Comparison of ENCODE assay signal across 8 cellular contexts in the genomic region with DNA sequence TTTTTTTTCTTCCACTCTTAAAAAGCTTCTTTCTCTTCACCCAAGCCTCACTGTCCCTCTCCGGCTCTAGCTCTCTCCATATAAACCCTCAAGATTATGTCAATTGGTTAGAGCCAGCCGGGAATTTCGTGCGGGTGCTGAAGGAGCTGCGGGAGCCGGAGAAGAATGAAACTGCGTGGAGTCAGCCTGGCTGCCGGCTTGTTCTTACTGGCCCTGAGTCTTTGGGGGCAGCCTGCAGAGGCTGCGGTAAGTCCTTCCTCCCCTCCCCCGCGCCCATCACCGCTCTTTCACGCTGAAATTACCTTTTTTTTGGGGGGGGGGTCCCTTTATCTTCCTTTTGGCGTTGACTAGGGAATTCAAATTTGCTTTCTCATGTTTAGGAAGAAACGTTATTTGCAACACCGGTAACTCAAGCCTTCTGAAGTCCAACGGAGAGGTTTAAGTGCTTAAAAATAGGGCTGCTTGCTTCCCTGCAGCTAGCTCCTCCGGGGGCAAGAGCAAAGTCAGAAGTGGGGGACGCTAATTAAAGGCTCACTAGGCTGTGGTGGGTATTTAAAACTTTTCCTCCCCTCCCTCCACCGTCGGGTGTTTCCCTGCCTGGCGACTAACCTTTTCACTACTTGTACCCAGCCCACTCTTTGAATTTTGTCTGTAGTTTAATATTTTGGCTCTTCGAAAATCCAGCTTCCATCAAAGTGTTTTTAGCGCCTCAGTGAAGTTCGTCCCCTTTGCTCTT. TPM values are rescaled to one million over a fixed set of nuclear protein-coding genes. Genes with fewer than 3 reads are reported as not detected.
DNase-seq lines count a peak whose midpoint lies in the region; ATAC-seq and TF ChIP-seq lines count a peak whose summit lies in the region.

No MANE protein-coding gene starts in this region.

- intact Hi-C loops in A673 (cut with micrococcal nuclease; ENCODE audit: unreplicated experiment) = no loop called here

- CTCF ChIA-PET in A673 (lab: Charles Lee) = no interaction called here

- POLR2A ChIA-PET in A673 (lab: Charles Lee; ENCODE audit: low non-redundant PET) = no interaction called here

- H3K9ac ChIP-seq in HUES48 (ENCODE audit: low read depth, low read length) = peak overlapping the region; percentile 77

- peak overlapping the region; percentile 33 for H3K4me3 ChIP-seq in A673 (ENCODE audit: low read depth, low read length, poor library complexity, severe bottlenecking)
- H3K4me3 ChIP-seq in HUES48 (ENCODE audit: low read depth, low read length) = peak overlapping the region; percentile 82
- H3K4me3 ChIP-seq in lung = peak overlapping the region; percentile 45

- H3K36me3 Mint-ChIP-seq in chondrocyte (ENCODE audit: low read depth) = peaks cover 4% of the 10 kb centered on the region

- 2 to 13% methylated on average over 20 to 25 of the region's 25 CpGs for WGBS in lung, 2 donors

- H3K27ac ChIP-seq in A673 (ENCODE audit: low read depth, low read length, poor library complexity, severe bottlenecking) = no peak overlapping the region
- peak overlapping the region; percentile 89 for H3K27ac ChIP-seq in HUES48 (ENCODE audit: low read depth, low read length)
- peak overlapping the region in 1 of 2 donors; percentile 66 for H3K27ac ChIP-seq in lung (ENCODE audit: low read depth in 1 of 2, low read length in 1 of 2)

- no peak for TF ChIP-seq CTCF in A673 (conservative IDR thresholded peaks at IDR 0.05; ENCODE audit: low read depth, low read length)
- no peak for TF ChIP-seq CTCF in chondrocyte (IDR thresholded peaks at IDR 0.05)
- TF ChIP-seq CTCF in lung (IDR thresholded peaks at IDR 0.05; ENCODE audit: control extremely low read depth, extremely low read depth) = no peak

- DNase-seq in A673 (ENCODE audit: low spot score) = peak; percentile 1
- no peak for DNase-seq in chondrocyte (ENCODE audit: low spot score)
- DNase-seq in lung (ENCODE audit: low spot score) = no peak
- no peak for DNase-seq in NCI-H2081 treated with DMSO at 0.1 percent for 48 hours (lab: John Stamatoyannopoulos, UW)
- DNase-seq in MV-4-11 (lab: John Stamatoyannopoulos, UW) = no peak
- DNase-seq in GM19240 (ENCODE audit: insufficient read length, low spot score) = no peak

- H3K27me3 Mint-ChIP-seq in chondrocyte (ENCODE audit: low read depth) = no peaks in the 10 kb centered on the region

- H3K9me3 Mint-ChIP-seq in chondrocyte (ENCODE audit: low read depth) = peaks cover 6% of the 10 kb centered on the region

- peaks cover 61% of the 10 kb centered on the region for H3K4me1 Mint-ChIP-seq in chondrocyte (ENCODE audit: low read depth)

- H3K27me3 ChIP-seq in A673 (replicated peaks; ENCODE audit: insufficient read depth, low read depth, low read length, poor library complexity) (peaks cover 55% of the 10 kb centered on the region), HUES48 (ENCODE audit: control insufficient read depth, insufficient read depth, low read length) (peaks cover 21% of the 10 kb centered on the region), lung (ENCODE audit: control insufficient read depth, insufficient read depth) (no peaks in the 10 kb centered on the region)

- peak overlapping the region; percentile 90 for H3K4me3 Mint-ChIP-seq in chondrocyte (ENCODE audit: unreplicated experiment)

- H3K27ac Mint-ChIP-seq in chondrocyte (ENCODE audit: unreplicated experiment) = peak overlapping the region; percentile 91

- H3K9me3 ChIP-seq in A673 (ENCODE audit: low read depth, low read length, poor library complexity, severe bottlenecking) (no peaks in the 10 kb centered on the region), HUES48 (ENCODE audit: control insufficient read depth, insufficient read depth, low read length) (no peaks in the 10 kb centered on the region; the same call in 1 of the 2 replicates), lung (ENCODE audit: control insufficient read depth in 2 of 2, insufficient read depth in 1 of 2, low read length in 1 of 2) (no peaks in the 10 kb centered on the region)

- H3K4me1 ChIP-seq in A673 (ENCODE audit: insufficient read depth, low read length, poor library complexity, severe bottlenecking) = no peaks in the 10 kb centered on the region
- H3K4me1 ChIP-seq in HUES48 (ENCODE audit: control insufficient read depth, insufficient read depth, low read length) = peaks cover 38% of the 10 kb centered on the region
- no peaks in the 10 kb centered on the region for H3K4me1 ChIP-seq in lung (ENCODE audit: control insufficient read depth in 2 of 2, insufficient read depth in 2 of 2, low read length in 2 of 2)

- no TSS peak for BruUV-seq in A673 (replicated peaks; lab: Mats Ljungman, UMichigan)

- ATAC-seq in lung (ENCODE audit: insufficient read depth, low FRiP score) = no peak
- no peak for ATAC-seq in GM21737 (IDR thresholded peaks at IDR 0.05; ENCODE audit: unreplicated experiment)

- H3K36me3 ChIP-seq in A673 (ENCODE audit: insufficient read depth, low read length, poor library complexity, severe bottlenecking) = no peaks in the 10 kb centered on the region
- H3K36me3 ChIP-seq in HUES48 (ENCODE audit: control insufficient read depth, insufficient read depth, low read length) = peaks cover 5% of the 10 kb centered on the region; the same call in 1 of the 2 replicates
- no peaks in the 10 kb centered on the region for H3K36me3 ChIP-seq in lung (ENCODE audit: control insufficient read depth in 2 of 2, insufficient read depth in 2 of 2, low read length in 2 of 2)

RNA-seq across cellular contexts. Expression of a gene that starts 0.5 kb away (rescaled TPM):
- total RNA-seq in A673 (2021) (0.60 and 0.96 TPM in 2 replicates), chondrocyte (210 to 273 TPM (median 211 TPM) in 3 replicates), lung (100 to 1,000 TPM in 1 of 2 donors, 10 to 100 TPM in 1; 23.0 to 253 TPM)
- 1 to 10 TPM; 4.3 to 9.7 TPM for polyA plus RNA-seq in lung

RNA-seq across cellular contexts. Expression of a gene that starts 1.9 kb away (rescaled TPM):
- not detected in 2 replicates for total RNA-seq in A673 (2021)
- total RNA-seq in chondrocyte = 4.1 to 12.5 TPM (median 4.5 TPM) in 3 replicates
- 10 to 100 TPM in 1 of 2 donors, 1 to 10 TPM in 1; 2.7 to 16.7 TPM for total RNA-seq in lung
- polyA plus RNA-seq in lung = under 1 TPM; 0.57 TPM

Comparison
In these comparisons a context has a peak if more than half of its experiments do, and no peak if none do; other contexts are left out.
1. RNA of a gene that starts 0.5 kb away (total RNA-seq): 23.0 to 253 TPM in lung and 210 to 273 TPM in chondrocyte; 0.60 to 0.96 TPM in A673; every median in the first group is over 10 times any median in the second.
2. Peak in every context shown above with its lines, with median percentiles within 50 percentile points of each other: H3K4me3 ChIP-seq.